Comparison of ENCODE assay signal across 18 cellular contexts in the genomic region with DNA sequence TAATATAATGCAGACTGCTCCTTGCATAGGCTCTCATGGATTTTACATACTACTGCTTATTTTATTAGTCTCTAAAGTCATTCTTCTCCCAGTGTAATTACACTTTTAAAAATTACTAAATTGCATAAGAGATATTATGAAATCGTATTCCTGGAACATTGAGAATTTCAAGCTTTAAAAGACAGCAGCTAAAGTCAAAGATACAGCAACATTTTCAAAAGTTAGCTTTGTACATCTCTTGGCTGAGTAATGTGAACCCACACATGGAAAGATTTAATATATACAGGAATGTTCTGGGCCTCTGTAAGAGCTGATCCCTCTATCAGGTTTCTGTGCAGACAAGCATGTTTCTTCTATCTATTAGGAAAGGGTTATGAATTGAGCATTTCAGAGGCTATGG.
DNase-seq lines count a peak whose midpoint lies in the region; ATAC-seq and TF ChIP-seq lines count a peak whose summit lies in the region.
"Had no signal": no experiment of that assay in that cellular context is flagged by ENCODE, and none has a peak within 500 bp of the region (broad histone marks: within the 10 kb centered on the region; RNA-seq: fewer than 3 reads in every experiment).

No MANE protein-coding gene starts in this region.

- no peaks in the 10 kb centered on the region for H3K36me3 ChIP-seq in stomach
- no peaks in the 10 kb centered on the region for H3K36me3 ChIP-seq in CD8-positive, alpha-beta memory T cell (ENCODE audit: insufficient read depth, low read length)
- H3K36me3 ChIP-seq: MG63 had no signal

- H3K27me3 Mint-ChIP-seq in CD8-positive, alpha-beta memory T cell = no peaks in the 10 kb centered on the region
- H3K27me3 Mint-ChIP-seq: naive thymus-derived CD8-positive, alpha-beta T cell had no signal

- CTCF ChIA-PET in CD8-positive, alpha-beta memory T cell (lab: Charles Lee) = no interaction called here

- TF ChIP-seq CTCF in fibroblast of pulmonary artery (IDR thresholded peaks at IDR 0.05; ENCODE audit: low read length, missing control alignments) (no peak), stomach (IDR thresholded peaks at IDR 0.05) (no peak)

- peaks cover 0 to 48% (median 24%) of the 10 kb centered on the region in 4 donors for H3K4me1 ChIP-seq in stomach
- H3K4me1 ChIP-seq in CD8-positive, alpha-beta memory T cell (ENCODE audit: insufficient read depth, low read length) = no peaks in the 10 kb centered on the region

- no peaks in the 10 kb centered on the region for H3K27me3 ChIP-seq in stomach
- no peaks in the 10 kb centered on the region for H3K27me3 ChIP-seq in CD8-positive, alpha-beta memory T cell (ENCODE audit: insufficient read depth, low read length, poor library complexity, severe bottlenecking)
- H3K27me3 ChIP-seq: MG63 had no signal

- no peaks in the 10 kb centered on the region for H3K9me3 Mint-ChIP-seq in CD8-positive, alpha-beta memory T cell
- H3K9me3 Mint-ChIP-seq: immature natural killer cell; naive thymus-derived CD8-positive, alpha-beta T cell had no signal

- WGBS in stomach, 5 donors = 62 to 71% (median 67%) methylated on average over 1 of the region's 1 CpG

- POLR2A ChIA-PET in CD8-positive, alpha-beta memory T cell (lab: Charles Lee) = no interaction called here

- no peak overlapping the region for H3K4me3 Mint-ChIP-seq in CD8-positive, alpha-beta memory T cell
- H3K4me3 Mint-ChIP-seq: immature natural killer cell; naive thymus-derived CD8-positive, alpha-beta T cell had no signal

- peaks cover 0 to 2% (median 0%) of the 10 kb centered on the region in 3 donors for H3K4me1 Mint-ChIP-seq in CD8-positive, alpha-beta memory T cell

- TF ChIP-seq EP300 in stomach (IDR thresholded peaks at IDR 0.05) = no peak

- H3K4me3 ChIP-seq in fibroblast of pulmonary artery (replicated peaks; ENCODE audit: low read depth, low read length) (no peak overlapping the region), stomach (no peak overlapping the region)
- no peak overlapping the region for H3K4me3 ChIP-seq in CD8-positive, alpha-beta memory T cell (ENCODE audit: low read length)
- H3K4me3 ChIP-seq: coronary artery, MG63 had no signal

- peak overlapping the region in 3 of 5 donors; percentile 59 to 70 (median 61) for H3K27ac ChIP-seq in stomach
- H3K27ac ChIP-seq in CD8-positive, alpha-beta memory T cell (ENCODE audit: low read depth, low read length) = no peak overlapping the region
- H3K27ac ChIP-seq: C4-2B, coronary artery had no signal

- DNase-seq in GM04503 (ENCODE audit: low read depth) (peak; percentile 33), SK-N-DZ (ENCODE audit: low spot score) (peak; percentile 49), fibroblast of pulmonary artery (ENCODE audit: low read depth) (peak; percentile 56), stomach (no peak), NCI-H2107 (lab: John Stamatoyannopoulos, UW) (no peak)
- no peak for DNase-seq in CD8-positive, alpha-beta memory T cell
- DNase-seq: activated CD4-positive, alpha-beta T cell treated with anti-CD3 and anti-CD28 coated beads, Interleukin-2, amount 50 U/mL, for 4 hours; activated naive CD4-positive, alpha-beta T cell treated with Interleukin-2 at 50 U/mL for 16 hours; activated T-cell treated with anti-CD3 and anti-CD28 coated beads, Interleukin-2, amount 50 U/mL, for 1 hour; immature natural killer cell; MG63; naive thymus-derived CD8-positive, alpha-beta T cell; NCI-H187 treated with DMSO at 0.1 percent for 48 hours; NCI-H510A; stimulated activated CD8-positive, alpha-beta memory T cell treated with anti-CD3 and anti-CD28 coated beads, Interleukin-4, amount 100 ng/mL, for 48 hours had no signal

- no peak for TF ChIP-seq POLR2A in stomach (IDR thresholded peaks at IDR 0.05)

- H3K36me3 Mint-ChIP-seq in CD8-positive, alpha-beta memory T cell = no peaks in the 10 kb centered on the region
- H3K36me3 Mint-ChIP-seq: immature natural killer cell had no signal

- H3K9me3 ChIP-seq in stomach = no peaks in the 10 kb centered on the region
- no peaks in the 10 kb centered on the region for H3K9me3 ChIP-seq in CD8-positive, alpha-beta memory T cell (ENCODE audit: low read length)
- H3K9me3 ChIP-seq: MG63 had no signal

- ATAC-seq in HG02870 (IDR thresholded peaks at IDR 0.05; ENCODE audit: unreplicated experiment) = no peak
- ATAC-seq: naive thymus-derived CD8-positive, alpha-beta T cell had no signal

- intact Hi-C loops in stomach (cut with DNase I; ENCODE audit: low total_unique reads) = no loop called here

- H3K27ac Mint-ChIP-seq in CD8-positive, alpha-beta memory T cell = no peak overlapping the region
- H3K27ac Mint-ChIP-seq: immature natural killer cell; naive thymus-derived CD8-positive, alpha-beta T cell had no signal

Comparison
In these comparisons a context has a peak if more than half of its experiments do, and no peak if none do; other contexts are left out.
1. DNase-seq: peak in GM04503 (single experiment), SK-N-DZ (single experiment) and fibroblast of pulmonary artery (single experiment); none in stomach (single experiment), NCI-H2107 (single experiment) and CD8-positive, alpha-beta memory T cell (0 of 5).